1 cellular context compared by ENCODE assay signal in genomic region chr11:119101759-119102423, GRCh38.
TF ChIP-seq lines count a peak whose summit lies in the region.

Gene DPAGT1 (minus strand): TSS chr11:119101853. CDS start chr11:119101655, 198 bp downstream.

TF ChIP-seq in K562, 482 proteins besides CTCF, POLR2A, EP300 and RAD21 (continued from another document and continues in another):
- TF ChIP-seq MGA (IDR thresholded peaks at IDR 0.05) = no peak; the same call in 1 of the 2 replicates
- peak; percentile 55 for TF ChIP-seq TFAP4 (CRISPR knock-in tag; IDR thresholded peaks at IDR 0.05; ENCODE audit: borderline replicate concordance)
- TF ChIP-seq ZBTB33 (CRISPR knock-in tag; IDR thresholded peaks at IDR 0.05) = 0 out of 2 replicates have a peak, but pooled peaks have one; percentile 37
- TF ChIP-seq PHB2 (IDR thresholded peaks at IDR 0.05; ENCODE audit: low read depth) = no peak
- TF ChIP-seq HMBOX1 (IDR thresholded peaks at IDR 0.05) = no peak
- TF ChIP-seq KLF6 (CRISPR knock-in tag; IDR thresholded peaks at IDR 0.05; ENCODE audit: borderline replicate concordance) = peak; percentile 79; the same call in 1 of the 2 replicates
- TF ChIP-seq PATZ1 (CRISPR knock-in tag; IDR thresholded peaks at IDR 0.05; ENCODE audit: borderline replicate concordance) = 0 out of 2 replicates have a peak, but pooled peaks have one; percentile 51
- TF ChIP-seq SUPT5H (IDR thresholded peaks at IDR 0.05) = no peak
- TF ChIP-seq RFX1 (IDR thresholded peaks at IDR 0.05) = no peak
- no peak for TF ChIP-seq CLOCK (CRISPR knock-in tag; IDR thresholded peaks at IDR 0.05; ENCODE audit: borderline replicate concordance)
- TF ChIP-seq SMC3 (conservative IDR thresholded peaks at IDR 0.05; ENCODE audit: insufficient read depth, low read depth, low read length) = no peak
- no peak for TF ChIP-seq ZNF668 (CRISPR knock-in tag; IDR thresholded peaks at IDR 0.05)
- no peak for TF ChIP-seq ZBTB43 (CRISPR knock-in tag; IDR thresholded peaks at IDR 0.05)
- no peak for TF ChIP-seq RFX7 (CRISPR knock-in tag; IDR thresholded peaks at IDR 0.05)
- peak; percentile 65 for TF ChIP-seq CBFA2T2 (conservative IDR thresholded peaks at IDR 0.05)
- TF ChIP-seq CREM (IDR thresholded peaks at IDR 0.05; ENCODE audit: low read depth) = peak; percentile 88
- TF ChIP-seq FOXK2 (conservative IDR thresholded peaks at IDR 0.05 in 1 of 2, IDR thresholded peaks at IDR 0.05 in 1 of 2; ENCODE audit: low read depth in 2 of 2) = peak; percentile 59 to 80; a peak in 3 of 4 replicates
- peak; percentile 26; the same call in 1 of the 2 replicates for TF ChIP-seq E2F3 (CRISPR knock-in tag; IDR thresholded peaks at IDR 0.05)
- TF ChIP-seq ZNF609 (CRISPR knock-in tag; IDR thresholded peaks at IDR 0.05; ENCODE audit: borderline replicate concordance) = no peak
- no peak for TF ChIP-seq HDAC3 (IDR thresholded peaks at IDR 0.05; ENCODE audit: borderline replicate concordance, partially characterized antibody)
- TF ChIP-seq BRCA1 (IDR thresholded peaks at IDR 0.05) = no peak
- no peak for TF ChIP-seq BRCA1 (CRISPR knock-in tag; IDR thresholded peaks at IDR 0.05)
- no peak for TF ChIP-seq ZNF551 (CRISPR knock-in tag; IDR thresholded peaks at IDR 0.05)
- TF ChIP-seq FOXP1 (CRISPR knock-in tag; IDR thresholded peaks at IDR 0.05) = no peak
- TF ChIP-seq KLF1 (tag; IDR thresholded peaks at IDR 0.05) = 0 out of 2 replicates have a peak, but pooled peaks have one; percentile 44
- peak; percentile 79 for TF ChIP-seq C11orf30 (IDR thresholded peaks at IDR 0.05; ENCODE audit: low read depth)
